17 cellular contexts compared by ENCODE assay signal in genomic region chr22:43562843-43563242, GRCh38.
"Had no signal": no experiment of that assay in that cellular context is flagged by ENCODE, and none has a peak within 500 bp of the region (broad histone marks: within the 10 kb centered on the region; RNA-seq: fewer than 3 reads in every experiment).

No MANE protein-coding gene starts in this region.

- H3K36me3 ChIP-seq: adrenal gland, heart right ventricle, left lung, prostate gland, right atrium auricular region, thyroid gland had no signal

- H3K4me1 ChIP-seq: adrenal gland, heart right ventricle, left lung, prostate gland, right atrium auricular region, thyroid gland had no signal

- H3K27me3 ChIP-seq: adrenal gland, right atrium auricular region, thyroid gland had no signal

- DNase-seq: activated CD4-positive, alpha-beta T cell treated with anti-CD3 and anti-CD28 coated beads for 1 hour; activated CD8-positive, alpha-beta memory T cell treated with anti-CD3 and anti-CD28 coated beads, Interleukin-2, amount 50 U/mL, for 48 hours; activated naive CD4-positive, alpha-beta T cell; activated T-cell treated with anti-CD3 and anti-CD28 coated beads, Interleukin-2, amount 50 U/mL, for 4 hours; adrenal gland; central memory CD4-positive, alpha-beta T cell; heart right ventricle; kidney glomerular epithelial cell; left lung; mammary epithelial cell; stimulated activated CD4-positive, alpha-beta T cell treated with anti-CD3 and anti-CD28 coated beads, Interleukin-4, amount 100 ng/mL, for 24 hours; stimulated activated naive CD4-positive, alpha-beta T cell treated with Interleukin-2 at 50 U/mL for 16 hours; thyroid gland had no signal

- H3K27ac ChIP-seq: adrenal gland, heart right ventricle, left lung, prostate gland, right atrium auricular region, thyroid gland, VCaP had no signal

- H3K4me3 ChIP-seq: adrenal gland, heart right ventricle, left lung, prostate gland, right atrium auricular region, thyroid gland had no signal

- H3K9me3 ChIP-seq: adrenal gland, prostate gland, thyroid gland had no signal

- ATAC-seq: activated T-cell treated with anti-CD3 and anti-CD28 coated beads, Interleukin-2, amount 50 U/mL, for 4 hours; left lung; SK-N-SH treated with all-trans-retinoic acid at 6 μM for 48 hours had no signal
